8 cellular contexts compared by ENCODE assay signal in the genomic region with DNA sequence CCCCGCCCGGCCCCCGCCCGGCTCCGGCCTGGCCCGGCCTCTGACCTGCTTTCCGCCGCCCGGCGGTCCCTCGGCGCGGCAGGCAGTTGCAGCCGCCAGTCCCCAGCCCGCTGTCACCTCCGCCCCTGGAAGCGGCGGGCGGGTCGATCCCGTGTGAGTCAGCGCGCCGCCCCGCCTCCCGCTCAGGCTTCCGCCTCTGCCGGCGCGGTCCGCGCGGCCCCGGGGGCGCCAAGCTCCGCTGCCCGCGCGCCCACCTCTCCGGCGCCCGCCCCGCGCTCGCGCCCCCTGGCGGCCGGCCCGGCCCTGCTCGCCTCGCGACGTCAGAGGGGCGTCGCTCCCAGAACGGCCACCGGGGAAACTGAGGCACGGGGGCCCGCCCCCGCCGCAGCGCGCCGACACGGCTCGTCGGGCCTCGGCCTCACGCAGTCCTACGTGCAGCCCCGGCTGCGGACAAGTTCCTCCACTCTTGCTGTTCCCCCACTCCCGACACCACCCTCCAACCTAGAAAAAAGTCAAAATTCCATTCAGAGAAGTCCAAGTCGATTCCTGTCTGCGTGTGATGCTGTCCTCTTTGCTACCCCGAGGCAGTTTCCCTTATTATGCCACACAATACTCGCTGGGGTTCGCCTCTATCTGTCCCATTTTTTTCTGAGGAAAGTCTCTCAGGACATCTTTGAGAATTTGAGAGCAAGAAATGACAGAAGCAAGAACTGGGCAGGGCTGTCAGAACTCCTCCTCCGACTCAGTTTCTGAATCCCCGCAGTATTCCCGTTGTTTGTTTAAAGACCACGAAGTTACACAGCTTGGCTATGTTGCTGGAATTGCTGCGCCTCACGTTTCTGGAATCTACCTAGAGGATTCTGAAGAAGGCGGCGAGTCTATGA. TPM values are rescaled to one million over a fixed set of nuclear protein-coding genes. Genes with fewer than 3 reads are reported as not detected.
DNase-seq lines count a peak whose midpoint lies in the region; ATAC-seq and TF ChIP-seq lines count a peak whose summit lies in the region.

A gene with protein sequence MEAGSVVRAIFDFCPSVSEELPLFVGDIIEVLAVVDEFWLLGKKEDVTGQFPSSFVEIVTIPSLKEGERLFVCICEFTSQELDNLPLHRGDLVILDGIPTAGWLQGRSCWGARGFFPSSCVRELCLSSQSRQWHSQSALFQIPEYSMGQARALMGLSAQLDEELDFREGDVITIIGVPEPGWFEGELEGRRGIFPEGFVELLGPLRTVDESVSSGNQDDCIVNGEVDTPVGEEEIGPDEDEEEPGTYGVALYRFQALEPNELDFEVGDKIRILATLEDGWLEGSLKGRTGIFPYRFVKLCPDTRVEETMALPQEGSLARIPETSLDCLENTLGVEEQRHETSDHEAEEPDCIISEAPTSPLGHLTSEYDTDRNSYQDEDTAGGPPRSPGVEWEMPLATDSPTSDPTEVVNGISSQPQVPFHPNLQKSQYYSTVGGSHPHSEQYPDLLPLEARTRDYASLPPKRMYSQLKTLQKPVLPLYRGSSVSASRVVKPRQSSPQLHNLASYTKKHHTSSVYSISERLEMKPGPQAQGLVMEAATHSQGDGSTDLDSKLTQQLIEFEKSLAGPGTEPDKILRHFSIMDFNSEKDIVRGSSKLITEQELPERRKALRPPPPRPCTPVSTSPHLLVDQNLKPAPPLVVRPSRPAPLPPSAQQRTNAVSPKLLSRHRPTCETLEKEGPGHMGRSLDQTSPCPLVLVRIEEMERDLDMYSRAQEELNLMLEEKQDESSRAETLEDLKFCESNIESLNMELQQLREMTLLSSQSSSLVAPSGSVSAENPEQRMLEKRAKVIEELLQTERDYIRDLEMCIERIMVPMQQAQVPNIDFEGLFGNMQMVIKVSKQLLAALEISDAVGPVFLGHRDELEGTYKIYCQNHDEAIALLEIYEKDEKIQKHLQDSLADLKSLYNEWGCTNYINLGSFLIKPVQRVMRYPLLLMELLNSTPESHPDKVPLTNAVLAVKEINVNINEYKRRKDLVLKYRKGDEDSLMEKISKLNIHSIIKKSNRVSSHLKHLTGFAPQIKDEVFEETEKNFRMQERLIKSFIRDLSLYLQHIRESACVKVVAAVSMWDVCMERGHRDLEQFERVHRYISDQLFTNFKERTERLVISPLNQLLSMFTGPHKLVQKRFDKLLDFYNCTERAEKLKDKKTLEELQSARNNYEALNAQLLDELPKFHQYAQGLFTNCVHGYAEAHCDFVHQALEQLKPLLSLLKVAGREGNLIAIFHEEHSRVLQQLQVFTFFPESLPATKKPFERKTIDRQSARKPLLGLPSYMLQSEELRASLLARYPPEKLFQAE (N-terminal part only) (minus strand): TSS at position 155 of the 884 bp plus-strand sequence. CDS start 37,823 bp downstream, outside the sequence.

- H3K36me3 ChIP-seq in heart right ventricle (no peaks in the 10 kb centered on the region), upper lobe of left lung (no peaks in the 10 kb centered on the region)

- TF ChIP-seq CTCF in heart right ventricle (IDR thresholded peaks at IDR 0.05) = peak; percentile 44 to 73 (median 58)
- peak; percentile 57 to 96 (median 95) for TF ChIP-seq CTCF in upper lobe of left lung (IDR thresholded peaks at IDR 0.05)

- H3K9me3 ChIP-seq in heart right ventricle = no peaks in the 10 kb centered on the region
- no peaks in the 10 kb centered on the region for H3K9me3 ChIP-seq in upper lobe of left lung

- 2 to 3% (median 3%) methylated on average over 69 to 86 of the region's 86 CpGs for WGBS in adipose tissue, 3 donors
- 2 to 5% methylated on average over 57 to 86 of the region's 86 CpGs for WGBS in heart right ventricle, 2 donors
- WGBS in upper lobe of left lung, 2 donors = 9 to 16% methylated on average over 13 to 35 of the region's 86 CpGs

- H3K27ac ChIP-seq in adipose tissue (ENCODE audit: low read depth, low read length) (no peak within 1 kb of the TSS), heart right ventricle (peak within 1 kb of the TSS; percentile 82 to 95 (median 86)), upper lobe of left lung (peak within 1 kb of the TSS; percentile 74 to 88 (median 78))

- peak within 1 kb of the TSS; percentile 50 to 97 (median 82) for H3K4me3 ChIP-seq in heart right ventricle
- peak within 1 kb of the TSS; percentile 60 to 92 (median 84) for H3K4me3 ChIP-seq in upper lobe of left lung

- no peaks in the 10 kb centered on the region for H3K27me3 ChIP-seq in heart right ventricle
- no peaks in the 10 kb centered on the region for H3K27me3 ChIP-seq in upper lobe of left lung

- TF ChIP-seq POLR2A in upper lobe of left lung (IDR thresholded peaks at IDR 0.05) = peak in 1 of 4 donors; percentile 59

- no peak for TF ChIP-seq EP300 in upper lobe of left lung (IDR thresholded peaks at IDR 0.05)

- H3K4me1 ChIP-seq in heart right ventricle = peaks cover 3 to 48% (median 34%) of the 10 kb centered on the region in 9 donors
- H3K4me1 ChIP-seq in upper lobe of left lung = peaks cover 25 to 47% (median 30%) of the 10 kb centered on the region in 4 donors

- peak; percentile 97 for DNase-seq in GM03348 (ENCODE audit: low spot score)
- peak; percentile 87 for DNase-seq in Kasumi-1 (lab: John Stamatoyannopoulos, UW)
- peak; percentile 64 for DNase-seq in T follicular helper cell (ENCODE audit: low read depth)
- peak; percentile 82 to 88 for DNase-seq in heart right ventricle
- DNase-seq in posterior vena cava (ENCODE audit: low spot score) = peak; percentile 95
- peak; percentile 83 to 98 for DNase-seq in upper lobe of left lung

- intact Hi-C loops in heart right ventricle (cut with DNase I) (loop anchor here in 7 of 10 donors (1.0 to 10.0 kb wide), 12 partner anchors 33 to 165 kb away; no protein-coding TSS in a partner anchor), posterior vena cava (cut with DNase I) (loop anchor here in 1 of 2 donors (5.0 to 10.0 kb wide), 2 partner anchors 105 to 163 kb away; no protein-coding TSS in a partner anchor)

- ATAC-seq in GM21825 (IDR thresholded peaks at IDR 0.05; ENCODE audit: unreplicated experiment) = peak; percentile 67
- ATAC-seq in heart right ventricle = peak; percentile 87 to 97 (median 94)
- peak; percentile 85 to 94 for ATAC-seq in upper lobe of left lung (ENCODE audit: low FRiP score in 2 of 2)

RNA-seq across cellular contexts. Expression of the gene that starts here (rescaled TPM):
- polyA plus RNA-seq in adipose tissue = 10 to 100 TPM; 11.2 to 12.6 (median 11.3) TPM
- 1 to 10 TPM; 5.4 to 8.1 (median 7.1) TPM for total RNA-seq in heart right ventricle
- polyA plus RNA-seq in heart right ventricle = 1 to 10 TPM; 5.1 to 8.0 TPM
- total RNA-seq in posterior vena cava = 10 to 100 TPM; 13.1 to 15.5 TPM
- total RNA-seq in upper lobe of left lung = 10 to 100 TPM; 10.1 to 18.9 (median 12.6) TPM
